Comparison of ENCODE assay signal across 8 cellular contexts in the genomic region with DNA sequence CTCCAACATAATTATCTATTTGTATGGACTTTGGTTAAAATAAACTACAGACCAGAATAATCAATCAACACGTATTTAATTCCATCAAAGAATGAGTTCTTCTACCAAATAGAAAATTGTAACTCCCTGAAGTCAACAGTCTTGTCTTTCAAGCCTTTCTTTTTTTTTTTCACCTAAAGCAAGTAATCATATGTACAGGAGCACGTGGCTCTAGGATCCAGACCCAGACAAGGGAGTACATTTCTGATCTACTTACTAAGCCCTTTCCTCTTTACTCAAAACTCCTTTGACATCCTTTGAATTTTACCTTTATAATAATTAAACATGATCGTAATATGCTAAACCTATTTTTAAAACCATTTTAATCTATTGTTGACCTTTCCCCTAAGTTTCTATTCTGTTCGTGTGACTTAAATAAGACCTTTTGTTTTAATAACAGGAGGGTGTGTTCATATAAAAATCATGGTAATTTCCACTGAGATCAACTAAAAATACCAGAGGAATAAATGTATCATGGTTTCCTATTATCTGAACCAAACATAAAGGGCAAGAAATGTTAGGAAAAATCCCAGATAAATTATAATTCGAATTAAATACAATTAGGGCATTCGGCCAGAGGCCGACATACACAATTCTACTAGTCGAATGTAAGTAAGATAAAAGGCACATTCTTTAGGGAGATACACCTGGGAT. TPM values are rescaled to one million over a fixed set of nuclear protein-coding genes. Genes with fewer than 3 reads are reported as not detected.
DNase-seq lines count a peak whose midpoint lies in the region; ATAC-seq and TF ChIP-seq lines count a peak whose summit lies in the region.

No MANE protein-coding gene starts in this region.

- H3K27me3 ChIP-seq in foreskin keratinocyte (no peaks in the 10 kb centered on the region), subcutaneous abdominal adipose tissue (ENCODE audit: control insufficient read depth in 5 of 5, insufficient read depth in 4 of 5, low read length in 5 of 5) (peaks cover 0 to 6% (median 3%) of the 10 kb centered on the region in 5 donors)

- no peaks in the 10 kb centered on the region for H3K36me3 ChIP-seq in subcutaneous abdominal adipose tissue (ENCODE audit: control insufficient read depth in 5 of 5, insufficient read depth in 5 of 5, low read length in 5 of 5)

- H3K4me3 ChIP-seq in subcutaneous abdominal adipose tissue (ENCODE audit: low read depth in 1 of 5, low read length in 5 of 5) = peak overlapping the region in 3 of 5 donors; percentile 73 to 79 (median 73)

- in situ Hi-C loops in G401 (cut with HindIII; ENCODE audit: low sequenced_read_pairs) = no loop called here

- POLR2A ChIA-PET in activated CD4-positive, alpha-beta memory T cell treated with anti-CD3 and anti-CD28 coated beads for 36 hours (lab: Charles Lee) = interaction anchor here (0.6 kb wide), 2 partner anchors 30 to 92 kb away, joined by 3 read pairs; no protein-coding TSS in a partner anchor

- peak overlapping the region; percentile 70 for H3K27ac ChIP-seq in foreskin keratinocyte
- H3K27ac ChIP-seq in subcutaneous abdominal adipose tissue (ENCODE audit: low read depth, low read length) = peak overlapping the region; percentile 71

- H3K36me3 Mint-ChIP-seq in activated T-cell treated with anti-CD3 and anti-CD28 coated beads, Interleukin-2, amount 50 U/mL, for 24 hours (ENCODE audit: low read depth) = peaks cover 56% of the 10 kb centered on the region
- peaks cover 34% of the 10 kb centered on the region for H3K36me3 Mint-ChIP-seq in activated CD4-positive, alpha-beta memory T cell treated with anti-CD3 and anti-CD28 coated beads for 36 hours

- no peaks in the 10 kb centered on the region for H3K9me3 ChIP-seq in subcutaneous abdominal adipose tissue (ENCODE audit: control insufficient read depth in 5 of 5, low read length in 5 of 5)

- H3K9ac ChIP-seq in subcutaneous abdominal adipose tissue (ENCODE audit: low read length in 5 of 5) = no peak overlapping the region

- CTCF ChIA-PET in activated CD4-positive, alpha-beta memory T cell treated with anti-CD3 and anti-CD28 coated beads for 36 hours (lab: Charles Lee) = no interaction called here

- intact Hi-C loops in activated CD4-positive, alpha-beta memory T cell treated with anti-CD3 and anti-CD28 coated beads for 36 hours (cut with micrococcal nuclease) = loop anchor here (2.0 to 10.0 kb wide), 6 partner anchors 51 to 1611 kb away; partner anchors contain the start of genes HMGB1, HSPH1 and USPL1

- TF ChIP-seq CTCF in foreskin keratinocyte (conservative IDR thresholded peaks at IDR 0.05) = no peak

- H3K27ac Mint-ChIP-seq in activated T-cell treated with anti-CD3 and anti-CD28 coated beads, Interleukin-2, amount 50 U/mL, for 24 hours = peak overlapping the region; percentile 98
- peak overlapping the region; percentile 97 for H3K27ac Mint-ChIP-seq in activated CD4-positive, alpha-beta memory T cell treated with anti-CD3 and anti-CD28 coated beads for 36 hours

- DNase-seq in activated T-cell treated with anti-CD3 and anti-CD28 coated beads, Interleukin-2, amount 50 U/mL, for 24 hours = no peak
- DNase-seq in activated T-cell treated with anti-CD3 and anti-CD28 coated beads, Interleukin-2, amount 50 U/mL, for 48 hours = no peak
- no peak for DNase-seq in activated CD4-positive, alpha-beta memory T cell treated with anti-CD3 and anti-CD28 coated beads for 36 hours
- DNase-seq in foreskin keratinocyte (no peak), G401 (ENCODE audit: low spot score) (no peak), NCI-H1417 (lab: John Stamatoyannopoulos, UW) (no peak)

- no peaks in the 10 kb centered on the region for H3K27me3 Mint-ChIP-seq in activated T-cell treated with anti-CD3 and anti-CD28 coated beads, Interleukin-2, amount 50 U/mL, for 24 hours
- H3K27me3 Mint-ChIP-seq in activated CD4-positive, alpha-beta memory T cell treated with anti-CD3 and anti-CD28 coated beads for 36 hours = no peaks in the 10 kb centered on the region

- H3K4me3 Mint-ChIP-seq in activated T-cell treated with anti-CD3 and anti-CD28 coated beads, Interleukin-2, amount 50 U/mL, for 24 hours = peak overlapping the region; percentile 92
- peak overlapping the region; percentile 89 for H3K4me3 Mint-ChIP-seq in activated CD4-positive, alpha-beta memory T cell treated with anti-CD3 and anti-CD28 coated beads for 36 hours

- no peaks in the 10 kb centered on the region for H3K9me3 Mint-ChIP-seq in activated T-cell treated with anti-CD3 and anti-CD28 coated beads, Interleukin-2, amount 50 U/mL, for 24 hours
- no peaks in the 10 kb centered on the region for H3K9me3 Mint-ChIP-seq in activated CD4-positive, alpha-beta memory T cell treated with anti-CD3 and anti-CD28 coated beads for 36 hours

- no peak for ATAC-seq in foreskin keratinocyte
- ATAC-seq in GM18498 (IDR thresholded peaks at IDR 0.05; ENCODE audit: unreplicated experiment) = no peak

- H3K4me1 ChIP-seq in foreskin keratinocyte (peaks cover 47% of the 10 kb centered on the region), subcutaneous abdominal adipose tissue (ENCODE audit: control insufficient read depth in 5 of 5, insufficient read depth in 5 of 5, low read length in 5 of 5) (peaks cover 0 to 16% (median 14%) of the 10 kb centered on the region in 5 donors)

- H3K4me1 Mint-ChIP-seq in activated T-cell treated with anti-CD3 and anti-CD28 coated beads, Interleukin-2, amount 50 U/mL, for 24 hours (ENCODE audit: low read depth) = peaks cover 59% of the 10 kb centered on the region
- peaks cover 61% of the 10 kb centered on the region for H3K4me1 Mint-ChIP-seq in activated CD4-positive, alpha-beta memory T cell treated with anti-CD3 and anti-CD28 coated beads for 36 hours (ENCODE audit: low read depth)

RNA-seq across cellular contexts. Expression of gene SLC7A1, which starts 1.7 kb away (rescaled TPM):
- 100 to 1,000 TPM; 106 to 114 TPM for total RNA-seq in activated CD4-positive, alpha-beta memory T cell treated with anti-CD3 and anti-CD28 coated beads for 36 hours
- total RNA-seq in foreskin keratinocyte = 69.8 and 76.2 TPM in 2 replicates
- polyA plus RNA-seq in foreskin keratinocyte = 20.2 and 25.3 TPM in 2 replicates
- 6.2 and 9.8 TPM in 2 replicates for total RNA-seq in G401 (2014; rRNA removed; shearing (Covaris generic))
